ENCODE assay signal across 16 cellular contexts in genomic region chr5:80284720-80285119, GRCh38. TPM values are rescaled to one million over a fixed set of nuclear protein-coding genes. Genes with fewer than 3 reads are reported as not detected.
DNase-seq lines count a peak whose midpoint lies in the region; ATAC-seq and TF ChIP-seq lines count a peak whose summit lies in the region.
"Had no signal": no experiment of that assay in that cellular context is flagged by ENCODE, and none has a peak within 500 bp of the region (broad histone marks: within the 10 kb centered on the region; RNA-seq: fewer than 3 reads in every experiment).

No MANE protein-coding gene starts in this region.

- H3K27ac Mint-ChIP-seq in activated CD4-positive, alpha-beta T cell treated with anti-CD3 and anti-CD28 coated beads, Interleukin-2, amount 10 ng/mL, durations not matched to agents 24 days and 14 days: peak overlapping the region; percentile 68
- peak overlapping the region; percentile 73 for H3K27ac Mint-ChIP-seq in activated T-helper 2 cell treated with anti-CD3 and anti-CD28 coated beads, Interferon-gamma antibody, Interleukin-2, Interleukin-4, amounts not matched to agents 10 μg/mL and 5 μg/mL and 100 μg/mL, durations not matched to agents 14 hours and 24 hours and 36 hours
- no peak overlapping the region for H3K27ac Mint-ChIP-seq in neural progenitor cell
- H3K27ac Mint-ChIP-seq: brain, naive B cell had no signal

- peak; percentile 70 for DNase-seq in activated CD4-positive, alpha-beta T cell treated with anti-CD3 and anti-CD28 coated beads, Interleukin-2, amount 10 ng/mL, durations not matched to agents 24 days and 14 days
- no peak for DNase-seq in activated CD4-positive, alpha-beta T cell treated with anti-CD3 and anti-CD28 coated beads, Interleukin-2, amount 50 U/mL, for 1 hour
- DNase-seq in NCI-H226 (peak; percentile 5), neural progenitor cell (ENCODE audit: low spot score) (no peak), DMS153 (lab: John Stamatoyannopoulos, UW) (no peak), left cardiac atrium (no peak)
- no peak for DNase-seq in activated T-helper 2 cell treated with anti-CD3 and anti-CD28 coated beads, Interferon-gamma antibody, Interleukin-2, Interleukin-4, amounts not matched to agents 10 μg/mL and 5 μg/mL and 100 μg/mL, durations not matched to agents 14 hours and 24 hours and 36 hours (ENCODE audit: low spot score)
- DNase-seq in stimulated activated CD8-positive, alpha-beta memory T cell treated with anti-CD3 and anti-CD28 coated beads, Interleukin-4, amount 100 ng/mL, for 48 hours: no peak
- DNase-seq: Caco-2, left ventricle myocardium inferior, naive B cell, NCI-H2081 treated with DMSO at 0.1 percent for 48 hours had no signal

- no peak overlapping the region for H3K27ac ChIP-seq in neural progenitor cell
- H3K27ac ChIP-seq: A549, left ventricle myocardium inferior had no signal

- no peaks in the 10 kb centered on the region for H3K9me3 Mint-ChIP-seq in activated CD4-positive, alpha-beta T cell treated with anti-CD3 and anti-CD28 coated beads, Interleukin-2, amount 10 ng/mL, durations not matched to agents 24 days and 14 days
- H3K9me3 Mint-ChIP-seq in activated T-helper 2 cell treated with anti-CD3 and anti-CD28 coated beads, Interferon-gamma antibody, Interleukin-2, Interleukin-4, amounts not matched to agents 10 μg/mL and 5 μg/mL and 100 μg/mL, durations not matched to agents 14 hours and 24 hours and 36 hours: no peaks in the 10 kb centered on the region
- H3K9me3 Mint-ChIP-seq in neural progenitor cell: no peaks in the 10 kb centered on the region

- peaks cover 7% of the 10 kb centered on the region for H3K4me1 ChIP-seq in neural progenitor cell
- H3K4me1 ChIP-seq: A549, Caco-2, left ventricle myocardium inferior had no signal

- H3K4me3 Mint-ChIP-seq in activated CD4-positive, alpha-beta T cell treated with anti-CD3 and anti-CD28 coated beads, Interleukin-2, amount 10 ng/mL, durations not matched to agents 24 days and 14 days: no peak overlapping the region
- no peak overlapping the region for H3K4me3 Mint-ChIP-seq in activated T-helper 2 cell treated with anti-CD3 and anti-CD28 coated beads, Interferon-gamma antibody, Interleukin-2, Interleukin-4, amounts not matched to agents 10 μg/mL and 5 μg/mL and 100 μg/mL, durations not matched to agents 14 hours and 24 hours and 36 hours (ENCODE audit: low read depth)
- no peak overlapping the region for H3K4me3 Mint-ChIP-seq in neural progenitor cell
- H3K4me3 Mint-ChIP-seq: brain, naive B cell had no signal

- H3K36me3 ChIP-seq in neural progenitor cell: no peaks in the 10 kb centered on the region
- H3K36me3 ChIP-seq: left ventricle myocardium inferior had no signal

- H3K4me1 Mint-ChIP-seq in activated CD4-positive, alpha-beta T cell treated with anti-CD3 and anti-CD28 coated beads, Interleukin-2, amount 10 ng/mL, durations not matched to agents 24 days and 14 days: peaks cover 12% of the 10 kb centered on the region
- peaks cover 12% of the 10 kb centered on the region for H3K4me1 Mint-ChIP-seq in activated T-helper 2 cell treated with anti-CD3 and anti-CD28 coated beads, Interferon-gamma antibody, Interleukin-2, Interleukin-4, amounts not matched to agents 10 μg/mL and 5 μg/mL and 100 μg/mL, durations not matched to agents 14 hours and 24 hours and 36 hours (ENCODE audit: low read depth)
- peaks cover 4% of the 10 kb centered on the region for H3K4me1 Mint-ChIP-seq in neural progenitor cell
- H3K4me1 Mint-ChIP-seq: brain had no signal

- H3K4me2 ChIP-seq in neural progenitor cell: peak overlapping the region; percentile 39
- H3K4me2 ChIP-seq: A549 had no signal

- H3F3A ChIP-seq in neural progenitor cell (ENCODE audit: low read depth): no peaks in the 10 kb centered on the region

- TF ChIP-seq CTCF in neural progenitor cell (IDR thresholded peaks at IDR 0.05): no peak

- H3K36me3 Mint-ChIP-seq in activated CD4-positive, alpha-beta T cell treated with anti-CD3 and anti-CD28 coated beads, Interleukin-2, amount 10 ng/mL, durations not matched to agents 24 days and 14 days (ENCODE audit: low read depth): no peaks in the 10 kb centered on the region
- H3K36me3 Mint-ChIP-seq in activated T-helper 2 cell treated with anti-CD3 and anti-CD28 coated beads, Interferon-gamma antibody, Interleukin-2, Interleukin-4, amounts not matched to agents 10 μg/mL and 5 μg/mL and 100 μg/mL, durations not matched to agents 14 hours and 24 hours and 36 hours (ENCODE audit: low read depth): no peaks in the 10 kb centered on the region
- H3K36me3 Mint-ChIP-seq in neural progenitor cell: no peaks in the 10 kb centered on the region
- H3K36me3 Mint-ChIP-seq: brain, naive B cell had no signal

- no peaks in the 10 kb centered on the region for H3K27me3 ChIP-seq in neural progenitor cell

- H3K79me2 ChIP-seq in neural progenitor cell (ENCODE audit: low read depth): no peaks in the 10 kb centered on the region

- intact Hi-C loops in activated CD4-positive, alpha-beta T cell treated with anti-CD3 and anti-CD28 coated beads, Interleukin-2, amount 10 ng/mL, durations not matched to agents 24 days and 14 days (cut with micrococcal nuclease): no loop called here
- intact Hi-C loops in activated T-helper 2 cell treated with anti-CD3 and anti-CD28 coated beads, Interferon-gamma antibody, Interleukin-2, Interleukin-4, amounts not matched to agents 10 μg/mL and 5 μg/mL and 100 μg/mL, durations not matched to agents 14 hours and 24 hours and 36 hours (cut with micrococcal nuclease): no loop called here
- intact Hi-C loops in left cardiac atrium (cut with DNase I): no loop called here

- H4K20me1 ChIP-seq in neural progenitor cell (ENCODE audit: low read depth): no peaks in the 10 kb centered on the region

- H3K9me3 ChIP-seq in neural progenitor cell (ENCODE audit: low read depth): no peaks in the 10 kb centered on the region
- H3K9me3 ChIP-seq: A549, Caco-2 had no signal

- H3K27me3 Mint-ChIP-seq in activated CD4-positive, alpha-beta T cell treated with anti-CD3 and anti-CD28 coated beads, Interleukin-2, amount 10 ng/mL, durations not matched to agents 24 days and 14 days: no peaks in the 10 kb centered on the region
- H3K27me3 Mint-ChIP-seq in activated T-helper 2 cell treated with anti-CD3 and anti-CD28 coated beads, Interferon-gamma antibody, Interleukin-2, Interleukin-4, amounts not matched to agents 10 μg/mL and 5 μg/mL and 100 μg/mL, durations not matched to agents 14 hours and 24 hours and 36 hours (ENCODE audit: low read depth): no peaks in the 10 kb centered on the region
- peaks cover 7% of the 10 kb centered on the region for H3K27me3 Mint-ChIP-seq in neural progenitor cell (ENCODE audit: insufficient read depth, low read depth)
- H3K27me3 Mint-ChIP-seq: naive B cell had no signal

- peak overlapping the region; percentile 96 for H2AFZ ChIP-seq in neural progenitor cell (replicated peaks)

- H3K4me3 ChIP-seq in neural progenitor cell: no peak overlapping the region
- H3K4me3 ChIP-seq: A549, left ventricle myocardium inferior had no signal

- no peak for ATAC-seq in left cardiac atrium
- ATAC-seq: A549, Right ventricle myocardium inferior had no signal

- no peak overlapping the region for H3K9ac ChIP-seq in neural progenitor cell

RNA-seq across cellular contexts. Expression of gene SERINC5, which starts 28.9 kb away (rescaled TPM):
- 19.2 and 21.3 TPM in 2 replicates for total RNA-seq in activated CD4-positive, alpha-beta T cell treated with anti-CD3 and anti-CD28 coated beads, Interleukin-2, amount 10 ng/mL, durations not matched to agents 24 days and 14 days
- 18.9 and 19.0 TPM in 2 replicates for total RNA-seq in activated T-helper 2 cell treated with anti-CD3 and anti-CD28 coated beads, Interferon-gamma antibody, Interleukin-2, Interleukin-4, amounts not matched to agents 10 μg/mL and 5 μg/mL and 100 μg/mL, durations not matched to agents 14 hours and 24 hours and 36 hours
- total RNA-seq in neural progenitor cell (ENCODE audit: low replicate concordance) (105 and 126 TPM in 2 replicates), left cardiac atrium (10 to 100 TPM; 14.3 to 14.9 TPM)

RNA-seq across cellular contexts. Expression of gene SPZ1, which starts 35.1 kb away (rescaled TPM):
- total RNA-seq in activated CD4-positive, alpha-beta T cell treated with anti-CD3 and anti-CD28 coated beads, Interleukin-2, amount 10 ng/mL, durations not matched to agents 24 days and 14 days: not detected in 2 replicates
- total RNA-seq in activated T-helper 2 cell treated with anti-CD3 and anti-CD28 coated beads, Interferon-gamma antibody, Interleukin-2, Interleukin-4, amounts not matched to agents 10 μg/mL and 5 μg/mL and 100 μg/mL, durations not matched to agents 14 hours and 24 hours and 36 hours: not detected in 2 replicates
- total RNA-seq in neural progenitor cell (ENCODE audit: low replicate concordance) (not detected in 2 replicates), left cardiac atrium (not detected)
- total RNA-seq: Caco-2, left ventricle myocardium inferior, renal cortical epithelial cell, Right ventricle myocardium inferior had no signal

Comparison
In these comparisons a context has a peak if more than half of its experiments do, and no peak if none do; other contexts are left out.
1. DNase-seq: peak in activated CD4-positive, alpha-beta T cell treated with anti-CD3 and anti-CD28 coated beads, Interleukin-2, amount 10 ng/mL, durations not matched to agents 24 days and 14 days (single experiment) and NCI-H226 (single experiment); none in activated CD4-positive, alpha-beta T cell treated with anti-CD3 and anti-CD28 coated beads, Interleukin-2, amount 50 U/mL, for 1 hour (single experiment), activated T-helper 2 cell treated with anti-CD3 and anti-CD28 coated beads, Interferon-gamma antibody, Interleukin-2, Interleukin-4, amounts not matched to agents 10 μg/mL and 5 μg/mL and 100 μg/mL, durations not matched to agents 14 hours and 24 hours and 36 hours (single experiment), neural progenitor cell (single experiment), stimulated activated CD8-positive, alpha-beta memory T cell treated with anti-CD3 and anti-CD28 coated beads, Interleukin-4, amount 100 ng/mL, for 48 hours (single experiment), DMS153 (single experiment) and left cardiac atrium (single experiment).